In the genomic region with DNA sequence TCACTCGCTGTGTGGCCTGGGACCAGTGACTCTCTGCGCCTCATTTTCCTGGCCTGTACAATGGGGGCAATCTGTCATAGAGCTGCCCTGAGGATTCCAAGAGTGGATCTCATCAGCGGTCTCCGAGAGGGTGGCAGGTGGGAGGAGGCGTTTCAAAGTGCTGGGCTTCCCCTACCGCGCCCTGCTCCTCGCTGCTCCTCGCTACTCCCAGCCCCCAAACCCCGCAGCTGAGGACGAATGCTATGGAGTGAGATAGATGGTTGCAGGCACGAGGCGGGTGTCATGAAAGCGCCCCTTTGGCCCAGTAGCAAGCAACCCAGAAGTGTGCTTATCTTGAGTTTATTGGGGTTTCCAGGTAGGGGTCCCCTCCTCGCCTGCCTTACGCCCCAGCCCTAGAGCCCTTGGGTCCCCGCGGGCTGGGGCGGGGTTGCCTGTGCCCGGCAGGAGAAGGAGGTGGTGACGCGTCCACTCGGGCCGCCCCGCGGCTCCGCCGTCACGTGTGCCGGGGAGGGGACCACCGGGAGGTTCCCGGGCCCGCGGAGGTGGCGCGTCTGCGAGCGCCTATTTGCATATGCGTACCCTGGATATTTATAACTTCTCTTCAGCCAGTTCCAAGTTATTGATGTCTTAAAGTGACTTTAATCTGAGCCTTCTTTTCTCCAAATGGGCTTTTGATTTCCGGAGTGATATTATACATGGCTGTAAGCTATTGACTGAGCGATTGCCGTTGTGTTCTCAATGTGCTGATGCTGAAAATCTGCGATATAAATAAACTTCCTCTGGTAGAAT, we compare ENCODE assay signal across 10 cellular contexts.
DNase-seq lines count a peak whose midpoint lies in the region; ATAC-seq and TF ChIP-seq lines count a peak whose summit lies in the region.
"Had no signal": no experiment of that assay in that cellular context is flagged by ENCODE, and none has a peak within 500 bp of the region (broad histone marks: within the 10 kb centered on the region; RNA-seq: fewer than 3 reads in every experiment).

No MANE protein-coding gene starts in this region.

- intact Hi-C loops in right cardiac atrium (cut with DNase I) = no loop called here

- in situ Hi-C loops in astrocyte of the cerebellum (cut with HindIII; ENCODE audit: low sequenced_read_pairs) = no loop called here

- no peak overlapping the region for H3K27ac ChIP-seq in right cardiac atrium (ENCODE audit: low read length)

- TF ChIP-seq CTCF in astrocyte of the cerebellum (IDR thresholded peaks at IDR 0.05; ENCODE audit: low read depth, low read length, missing control alignments) = no peak

- H3K27me3 ChIP-seq in right cardiac atrium (ENCODE audit: control insufficient read depth, insufficient read depth) = no peaks in the 10 kb centered on the region

- no peaks in the 10 kb centered on the region for H3K9me3 ChIP-seq in right cardiac atrium (ENCODE audit: control insufficient read depth, low read length)
- H3K9me3 ChIP-seq: Caco-2 had no signal

- DNase-seq in Daoy (ENCODE audit: low read depth) (peak; percentile 18), astrocyte of the cerebellum (ENCODE audit: low read depth) (no peak), right cardiac atrium (peak; percentile 58 to 85 (median 80)), skeletal muscle cell (ENCODE audit: low read depth) (no peak), T-helper 2 cell (no peak)
- DNase-seq: Caco-2, midbrain had no signal

- ATAC-seq in right cardiac atrium (peak; percentile 74 to 79), HG02642 (IDR thresholded peaks at IDR 0.05; ENCODE audit: poor library complexity, unreplicated experiment) (no peak), HG03280 (IDR thresholded peaks at IDR 0.05; ENCODE audit: unreplicated experiment) (no peak), GM18498 (IDR thresholded peaks at IDR 0.05; ENCODE audit: unreplicated experiment) (no peak)

- H3K4me3 ChIP-seq in astrocyte of the cerebellum (ENCODE audit: low read depth, low read length) (peak overlapping the region; percentile 15), right cardiac atrium (ENCODE audit: low read length) (peak overlapping the region; percentile 38), skeletal muscle cell (ENCODE audit: low read depth, low read length) (peak overlapping the region; percentile 32)

- no peaks in the 10 kb centered on the region for H3K4me1 ChIP-seq in right cardiac atrium (ENCODE audit: control insufficient read depth, insufficient read depth, low read length)

- WGBS in right cardiac atrium = 25% methylated on average over 43 of the region's 43 CpGs

Comparison
In these comparisons a context has a peak if more than half of its experiments do, and no peak if none do; other contexts are left out.
1. DNase-seq: peak in Daoy (single experiment) and right cardiac atrium (3 of 3); none in astrocyte of the cerebellum (single experiment), skeletal muscle cell (single experiment) and T-helper 2 cell (0 of 5).
2. ATAC-seq: peak in right cardiac atrium (2 of 2); none in HG02642 (single experiment), HG03280 (single experiment) and GM18498 (single experiment).
3. Peak in every context shown above with its lines, with median percentiles within 50 percentile points of each other: H3K4me3 ChIP-seq.